In the genomic region with DNA sequence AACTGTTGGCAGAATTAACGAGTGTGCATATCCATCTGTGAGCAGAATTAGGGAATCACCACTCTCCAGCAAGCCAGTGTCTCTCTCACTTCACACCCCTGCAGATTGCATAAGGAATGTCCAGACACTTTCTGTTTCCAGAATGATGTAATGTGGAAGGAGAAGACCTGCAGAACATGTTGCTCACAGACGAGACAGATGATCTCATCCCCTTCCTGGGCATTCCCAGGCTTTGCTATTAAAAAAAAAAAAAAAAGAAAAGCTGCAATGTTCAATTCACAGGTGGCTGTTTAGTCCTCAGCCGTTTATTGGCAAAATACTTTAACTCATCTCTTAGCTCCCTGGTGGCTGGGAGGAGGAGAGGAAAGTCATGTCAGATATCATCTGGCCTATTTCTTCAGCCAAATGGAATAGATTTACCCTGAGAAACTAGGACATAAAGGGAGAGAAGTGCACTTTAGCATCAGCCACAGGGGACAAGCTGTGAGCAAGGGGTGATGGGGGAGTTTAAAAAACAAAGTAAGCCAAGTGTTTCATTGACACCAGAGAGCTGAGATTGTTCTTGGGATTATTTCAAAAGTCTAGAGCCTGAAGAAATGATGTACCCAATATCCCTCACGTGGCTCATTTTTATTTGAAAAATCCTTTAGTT, we compare ENCODE assay signal across 13 cellular contexts.
A peak's percentile ranks its signal among the peaks of the same experiment; 100 is the strongest.
DNase-seq lines count a peak whose midpoint lies in the region; ATAC-seq, FAIRE-seq and TF ChIP-seq lines count a peak whose summit lies in the region.
"Had no signal": no experiment of that assay in that cellular context is flagged by ENCODE, and none has a peak within 500 bp of the region (broad histone marks: within the 10 kb centered on the region; RNA-seq: fewer than 3 reads in every experiment).

No MANE protein-coding gene starts in this region.

- H3K4me1 Mint-ChIP-seq in activated CD4-positive, alpha-beta T cell treated with anti-CD3 and anti-CD28 coated beads, Interleukin-2, amount 10 ng/mL, durations not matched to agents 7 days and 5 days: peaks cover 14% of the 10 kb centered on the region
- H3K4me1 Mint-ChIP-seq in CD14-positive monocyte: no peaks in the 10 kb centered on the region
- peaks cover 4% of the 10 kb centered on the region for H3K4me1 Mint-ChIP-seq in activated CD8-positive, alpha-beta T cell treated with anti-CD3 and anti-CD28 coated beads for 36 hours (ENCODE audit: low read depth)

- H3K4me1 ChIP-seq in heart left ventricle (peaks cover 0 to 20% (median 0%) of the 10 kb centered on the region in 12 donors), keratinocyte (ENCODE audit: control insufficient read depth, extremely low read depth, insufficient read depth, low read length) (peaks cover 28% of the 10 kb centered on the region)
- H3K4me1 ChIP-seq: prostate gland had no signal

- in situ Hi-C loops in astrocyte of the spinal cord (cut with HindIII; ENCODE audit: low sequenced_read_pairs): no loop called here

- no peak overlapping the region for H3K27ac ChIP-seq in heart left ventricle
- peak overlapping the region; percentile 62 for H3K27ac ChIP-seq in keratinocyte (ENCODE audit: control insufficient read depth, insufficient read depth, low read length)
- H3K27ac ChIP-seq: prostate gland had no signal

- no peak overlapping the region for H3K27ac Mint-ChIP-seq in activated CD4-positive, alpha-beta T cell treated with anti-CD3 and anti-CD28 coated beads, Interleukin-2, amount 10 ng/mL, durations not matched to agents 7 days and 5 days
- no peak overlapping the region for H3K27ac Mint-ChIP-seq in CD14-positive monocyte
- H3K27ac Mint-ChIP-seq in activated CD8-positive, alpha-beta T cell treated with anti-CD3 and anti-CD28 coated beads for 36 hours: no peak overlapping the region
- H3K27ac Mint-ChIP-seq: stimulated activated naive CD8-positive, alpha-beta T cell treated with anti-CD3 and anti-CD28 coated beads, Interleukin-15, Interleukin-2, amounts not matched to agents 100 ng/mL and 50 ng/mL, for 24 hours had no signal

- DNase-seq in heart left ventricle: peak in 3 of 5 donors; percentile 10 to 44 (median 26)
- DNase-seq in cardiac septum (ENCODE audit: low spot score): no peak
- DNase-seq in astrocyte of the spinal cord (ENCODE audit: low read depth, low spot score): peak; percentile 92
- DNase-seq in keratinocyte (ENCODE audit: low read depth, low spot score): peak; percentile 44
- DNase-seq in activated CD4-positive, alpha-beta T cell treated with anti-CD3 and anti-CD28 coated beads, Interleukin-2, amount 10 ng/mL, durations not matched to agents 7 days and 5 days: no peak
- no peak for DNase-seq in CD14-positive monocyte (ENCODE audit: low spot score)
- DNase-seq in activated CD8-positive, alpha-beta T cell treated with anti-CD3 and anti-CD28 coated beads for 36 hours: no peak
- no peak for DNase-seq in NCI-H1417 treated with DMSO at 0.1 percent for 48 hours (lab: John Stamatoyannopoulos, UW)
- DNase-seq: activated T-cell treated with anti-CD3 and anti-CD28 coated beads, Interleukin-2, amount 50 U/mL, for 4 hours; C1 segment of cervical spinal cord; erythroblast had no signal

- H3K79me2 ChIP-seq in keratinocyte (ENCODE audit: control insufficient read depth, insufficient read depth, low read length): no peaks in the 10 kb centered on the region

- peak; percentile 91 for FAIRE-seq in keratinocyte (lab: Jason Lieb, UNC)

- no peak overlapping the region for H3K4me3 ChIP-seq in heart left ventricle
- no peak overlapping the region for H3K4me3 ChIP-seq in astrocyte of the spinal cord (ENCODE audit: low read depth, low read length)
- H3K4me3 ChIP-seq in keratinocyte (ENCODE audit: control insufficient read depth in 2 of 3, extremely low read depth in 1 of 3, insufficient read depth in 2 of 3, low read depth in 1 of 3, low read length in 3 of 3): no peak overlapping the region
- H3K4me3 ChIP-seq: prostate gland had no signal

- TF ChIP-seq POLR2A in heart left ventricle (IDR thresholded peaks at IDR 0.05): no peak

- H3K9me3 Mint-ChIP-seq in activated CD4-positive, alpha-beta T cell treated with anti-CD3 and anti-CD28 coated beads, Interleukin-2, amount 10 ng/mL, durations not matched to agents 7 days and 5 days: no peaks in the 10 kb centered on the region
- H3K9me3 Mint-ChIP-seq in CD14-positive monocyte: peaks cover 0 to 6% (median 2%) of the 10 kb centered on the region in 7 donors
- H3K9me3 Mint-ChIP-seq in activated CD8-positive, alpha-beta T cell treated with anti-CD3 and anti-CD28 coated beads for 36 hours: no peaks in the 10 kb centered on the region
- H3K9me3 Mint-ChIP-seq: activated T-cell treated with anti-CD3 and anti-CD28 coated beads, Interleukin-2, amount 50 U/mL, for 4 hours; stimulated activated naive CD8-positive, alpha-beta T cell treated with anti-CD3 and anti-CD28 coated beads, Interleukin-15, Interleukin-2, amounts not matched to agents 100 ng/mL and 50 ng/mL, for 24 hours had no signal

- H4K20me1 ChIP-seq in keratinocyte (ENCODE audit: control insufficient read depth, extremely low read depth, insufficient read depth, low read length): no peaks in the 10 kb centered on the region

- dilution Hi-C loops in keratinocyte (cut with MboI; ENCODE audit: extremely low pct_ligation_motif_present, low sequenced_read_pairs): no loop called here

- H3K9me1 ChIP-seq in keratinocyte (ENCODE audit: control insufficient read depth, extremely low read depth, insufficient read depth, low read length): no peaks in the 10 kb centered on the region

- peaks cover 18% of the 10 kb centered on the region for H3K27me3 Mint-ChIP-seq in activated CD4-positive, alpha-beta T cell treated with anti-CD3 and anti-CD28 coated beads, Interleukin-2, amount 10 ng/mL, durations not matched to agents 7 days and 5 days
- peaks cover 0 to 4% (median 3%) of the 10 kb centered on the region in 3 donors for H3K27me3 Mint-ChIP-seq in CD14-positive monocyte (ENCODE audit: low read depth in 3 of 3)
- peaks cover 27% of the 10 kb centered on the region for H3K27me3 Mint-ChIP-seq in activated CD8-positive, alpha-beta T cell treated with anti-CD3 and anti-CD28 coated beads for 36 hours

- POLR2A ChIA-PET in activated CD4-positive, alpha-beta T cell treated with anti-CD3 and anti-CD28 coated beads, Interleukin-2, amount 10 ng/mL, durations not matched to agents 7 days and 5 days (lab: Charles Lee): no interaction called here
- POLR2A ChIA-PET in activated CD8-positive, alpha-beta T cell treated with anti-CD3 and anti-CD28 coated beads for 36 hours (lab: Charles Lee): no interaction called here

- intact Hi-C loops in heart left ventricle (cut with DNase I): no loop called here
- intact Hi-C loops in cardiac septum (cut with DNase I): loop anchor here (5.0 kb wide), 1 partner anchor 82 kb away; no protein-coding TSS in a partner anchor
- intact Hi-C loops in CD14-positive monocyte (cut with micrococcal nuclease): no loop called here
- intact Hi-C loops in activated CD8-positive, alpha-beta T cell treated with anti-CD3 and anti-CD28 coated beads for 36 hours (cut with micrococcal nuclease): no loop called here

- TF ChIP-seq CTCF in heart left ventricle (IDR thresholded peaks at IDR 0.05) (no peak), astrocyte of the spinal cord (IDR thresholded peaks at IDR 0.05; ENCODE audit: low read depth, low read length) (no peak), keratinocyte (optimal IDR thresholded peaks at IDR 0.05 in 1 of 3, IDR thresholded peaks at IDR 0.05 in 1 of 3, conservative IDR thresholded peaks at IDR 0.05 in 1 of 3; ENCODE audit: extremely low read depth in 1 of 3, insufficient read depth in 2 of 3, low read length in 3 of 3) (no peak), CD14-positive monocyte (IDR thresholded peaks at IDR 0.05) (no peak)
- no peak for TF ChIP-seq CTCF in activated CD8-positive, alpha-beta T cell treated with anti-CD3 and anti-CD28 coated beads for 36 hours (IDR thresholded peaks at IDR 0.05)

- peak overlapping the region; percentile 49 for H3K9ac ChIP-seq in keratinocyte (ENCODE audit: control insufficient read depth, extremely low read depth, insufficient read depth, low read length)

- no peak overlapping the region for H2AFZ ChIP-seq in keratinocyte (ENCODE audit: control insufficient read depth, low read length)

- CTCF ChIA-PET in activated CD4-positive, alpha-beta T cell treated with anti-CD3 and anti-CD28 coated beads, Interleukin-2, amount 10 ng/mL, durations not matched to agents 7 days and 5 days (lab: Charles Lee): interaction anchor here (0.9 kb wide), 1 partner anchor 17 kb away, joined by 3 read pairs; no protein-coding TSS in a partner anchor
- CTCF ChIA-PET in activated CD8-positive, alpha-beta T cell treated with anti-CD3 and anti-CD28 coated beads for 36 hours (lab: Charles Lee): interaction anchor here (1.3 kb wide), 1 partner anchor 11 kb away, joined by 3 read pairs; no protein-coding TSS in a partner anchor

- H3K4me3 Mint-ChIP-seq in activated CD4-positive, alpha-beta T cell treated with anti-CD3 and anti-CD28 coated beads, Interleukin-2, amount 10 ng/mL, durations not matched to agents 7 days and 5 days: no peak overlapping the region
- H3K4me3 Mint-ChIP-seq in CD14-positive monocyte: no peak overlapping the region
- H3K4me3 Mint-ChIP-seq in activated CD8-positive, alpha-beta T cell treated with anti-CD3 and anti-CD28 coated beads for 36 hours: no peak overlapping the region
- H3K4me3 Mint-ChIP-seq: activated T-cell treated with anti-CD3 and anti-CD28 coated beads, Interleukin-2, amount 50 U/mL, for 4 hours; stimulated activated naive CD8-positive, alpha-beta T cell treated with anti-CD3 and anti-CD28 coated beads, Interleukin-15, Interleukin-2, amounts not matched to agents 100 ng/mL and 50 ng/mL, for 24 hours had no signal

- H3K27me3 ChIP-seq in heart left ventricle (peaks cover 0 to 12% (median 0%) of the 10 kb centered on the region in 9 donors), keratinocyte (ENCODE audit: control insufficient read depth, extremely low read depth, insufficient read depth, low read length) (no peaks in the 10 kb centered on the region)

- peak; percentile 67 to 91 (median 85) for ATAC-seq in heart left ventricle
- ATAC-seq in activated CD8-positive, alpha-beta T cell treated with anti-CD3 and anti-CD28 coated beads for 36 hours: no peak
- ATAC-seq: activated T-cell treated with anti-CD3 and anti-CD28 coated beads, Interleukin-2, amount 50 U/mL, for 4 hours had no signal

- no peaks in the 10 kb centered on the region for H3K36me3 Mint-ChIP-seq in activated CD4-positive, alpha-beta T cell treated with anti-CD3 and anti-CD28 coated beads, Interleukin-2, amount 10 ng/mL, durations not matched to agents 7 days and 5 days (ENCODE audit: low read depth)
- no peaks in the 10 kb centered on the region for H3K36me3 Mint-ChIP-seq in CD14-positive monocyte
- H3K36me3 Mint-ChIP-seq in activated CD8-positive, alpha-beta T cell treated with anti-CD3 and anti-CD28 coated beads for 36 hours (ENCODE audit: low read depth): no peaks in the 10 kb centered on the region

- WGBS in heart left ventricle, 4 donors: 29 to 32% (median 30%) methylated on average over 4 of the region's 4 CpGs

- H3K36me3 ChIP-seq in heart left ventricle (no peaks in the 10 kb centered on the region), keratinocyte (ENCODE audit: control insufficient read depth in 2 of 2, extremely low read depth in 1 of 2, insufficient read depth in 2 of 2, low read length in 2 of 2) (no peaks in the 10 kb centered on the region)
- H3K36me3 ChIP-seq: prostate gland had no signal

- H3K9me3 ChIP-seq in heart left ventricle (no peaks in the 10 kb centered on the region), keratinocyte (ENCODE audit: control insufficient read depth, low read depth, low read length) (no peaks in the 10 kb centered on the region)
- H3K9me3 ChIP-seq: prostate gland had no signal

- peak overlapping the region; percentile 46 for H3K4me2 ChIP-seq in keratinocyte (ENCODE audit: control insufficient read depth, extremely low read depth, insufficient read depth, low read depth, low read length)

Comparison
In these comparisons a context has a peak if more than half of its experiments do, and no peak if none do; other contexts are left out.
1. DNase-seq: peak in heart left ventricle (3 of 5), astrocyte of the spinal cord (single experiment) and keratinocyte (single experiment); none in cardiac septum (single experiment), activated CD4-positive, alpha-beta T cell treated with anti-CD3 and anti-CD28 coated beads, Interleukin-2, amount 10 ng/mL, durations not matched to agents 7 days and 5 days (single experiment), CD14-positive monocyte (single experiment), activated CD8-positive, alpha-beta T cell treated with anti-CD3 and anti-CD28 coated beads for 36 hours (single experiment) and NCI-H1417 treated with DMSO at 0.1 percent for 48 hours (single experiment).